Comparison of ENCODE assay signal across 14 cellular contexts in the genomic region with DNA sequence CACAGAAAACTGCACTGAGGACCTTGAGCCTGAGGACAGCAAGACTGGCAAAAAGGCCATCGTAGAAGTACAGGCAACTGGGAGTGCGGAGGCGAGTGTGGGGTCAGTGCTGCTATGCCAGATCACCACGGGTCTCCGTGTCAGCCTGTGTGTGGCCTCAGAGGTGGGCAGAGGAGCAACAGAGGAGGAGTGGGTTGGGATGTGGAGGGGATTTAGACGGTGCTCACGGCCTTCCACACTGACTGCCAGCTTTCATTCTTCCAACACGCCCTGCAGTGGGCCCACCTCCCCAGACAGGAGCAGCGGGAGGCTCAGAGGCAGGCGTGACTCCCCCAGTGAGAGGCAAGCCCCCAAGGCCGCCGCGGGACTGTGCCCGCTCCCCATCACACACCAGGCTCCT. TPM values are rescaled to one million over a fixed set of nuclear protein-coding genes. Genes with fewer than 3 reads are reported as not detected.
DNase-seq lines count a peak whose midpoint lies in the region; ATAC-seq and TF ChIP-seq lines count a peak whose summit lies in the region.
"Had no signal": no experiment of that assay in that cellular context is flagged by ENCODE, and none has a peak within 500 bp of the region (broad histone marks: within the 10 kb centered on the region; RNA-seq: fewer than 3 reads in every experiment).

No MANE protein-coding gene starts in this region.

- no peak overlapping the region for H3K4me2 ChIP-seq in hepatocyte

- H3K9me3 ChIP-seq in left ventricle myocardium inferior (replicated peaks) (no peaks in the 10 kb centered on the region), hepatocyte (ENCODE audit: low read depth) (no peaks in the 10 kb centered on the region)
- H3K9me3 ChIP-seq: left lung had no signal

- H3K27ac ChIP-seq in left ventricle myocardium inferior (replicated peaks) (no peak overlapping the region), hepatocyte (peak overlapping the region; percentile 75)
- H3K27ac ChIP-seq: foreskin keratinocyte had no signal

- DNase-seq in left ventricle myocardium inferior (peak; percentile 2), Right ventricle myocardium superior (no peak), hepatocyte (ENCODE audit: low spot score) (no peak), posterior cingulate gyrus (peak in 6 of 10 donors; percentile 3 to 81 (median 28)), SHP77 treated with DMSO at 0.1 percent for 48 hours (lab: John Stamatoyannopoulos, UW) (no peak), GM13977 (ENCODE audit: low spot score) (no peak), putamen (ENCODE audit: low spot score) (no peak), kidney tubule cell (ENCODE audit: low spot score) (no peak)
- DNase-seq: activated B cell treated with CpG ODN at 0.5 μM for 24 hours; activated CD8-positive, alpha-beta memory T cell treated with anti-CD3 and anti-CD28 coated beads, Interleukin-2, amount 10 ng/mL, durations not matched to agents 7 days and 5 days; foreskin keratinocyte; HFFc6; NCI-H1694 treated with DMSO at 0.1 percent for 48 hours had no signal

- H3K36me3 ChIP-seq in left ventricle myocardium inferior, result no peaks in the 10 kb centered on the region
- H3K36me3 ChIP-seq in hepatocyte (replicated peaks; ENCODE audit: insufficient read depth, low read depth), result no peaks in the 10 kb centered on the region
- H3K36me3 ChIP-seq: left lung had no signal

- no peak overlapping the region for H2AFZ ChIP-seq in hepatocyte

- H3K9me2 ChIP-seq in hepatocyte (replicated peaks; ENCODE audit: insufficient read depth), result no peaks in the 10 kb centered on the region

- TF ChIP-seq CTCF in left ventricle myocardium inferior (IDR thresholded peaks at IDR 0.05; ENCODE audit: borderline replicate concordance) (no peak), hepatocyte (IDR thresholded peaks at IDR 0.05; ENCODE audit: poor library complexity) (no peak), GM13977 (IDR thresholded peaks at IDR 0.05; ENCODE audit: extremely low read depth, insufficient read depth, missing control alignments) (no peak)

- H3K27me3 ChIP-seq in left ventricle myocardium inferior (ENCODE audit: low read depth) (no peaks in the 10 kb centered on the region), hepatocyte (no peaks in the 10 kb centered on the region)
- H3K27me3 ChIP-seq: left lung had no signal

- intact Hi-C loops in left ventricle myocardium inferior (cut with micrococcal nuclease), result no loop called here
- intact Hi-C loops in Right ventricle myocardium superior (cut with DNase I), result no loop called here
- intact Hi-C loops in posterior cingulate gyrus (cut with DNase I), result no loop called here

- in situ Hi-C loops in GM13977 (cut with MboI; ENCODE audit: low pct_unique_long_range_greater_than_20kb, low sequenced_read_pairs, unreplicated experiment), result no loop called here

- no peaks in the 10 kb centered on the region for H4K20me1 ChIP-seq in hepatocyte (ENCODE audit: insufficient read depth, poor library complexity, severe bottlenecking)

- H3K4me3 ChIP-seq in left ventricle myocardium inferior, result no peak overlapping the region
- no peak overlapping the region for H3K4me3 ChIP-seq in hepatocyte
- H3K4me3 ChIP-seq: left lung had no signal

- H3K79me2 ChIP-seq in hepatocyte, result no peaks in the 10 kb centered on the region

- H3K4me1 ChIP-seq in left ventricle myocardium inferior (peaks cover 17% of the 10 kb centered on the region), hepatocyte (ENCODE audit: insufficient read depth) (peaks cover 27% of the 10 kb centered on the region)
- H3K4me1 ChIP-seq: foreskin keratinocyte had no signal

- ATAC-seq in Right ventricle myocardium superior (ENCODE audit: poor library complexity), result no peak
- ATAC-seq: activated CD8-positive, alpha-beta memory T cell treated with anti-CD3 and anti-CD28 coated beads, Interleukin-2, amount 10 ng/mL, durations not matched to agents 7 days and 5 days had no signal

- 83% methylated on average over 14 of the region's 14 CpGs for WGBS in hepatocyte (ENCODE audit: low lambda C conversion rate, missing lambda C conversion rate)

RNA-seq across cellular contexts. Expression of gene ZMIZ1, which starts 17.0 kb away (rescaled TPM):
- total RNA-seq in left ventricle myocardium inferior (55.9 TPM), Right ventricle myocardium superior (44.8 TPM), hepatocyte (16.5 and 30.9 TPM in 2 replicates)
- polyA plus RNA-seq in hepatocyte, result 32.4 and 34.4 TPM in 2 replicates

Comparison
In these comparisons a context has a peak if more than half of its experiments do, and no peak if none do; other contexts are left out.
1. DNase-seq: peak in left ventricle myocardium inferior (single experiment) and posterior cingulate gyrus (6 of 10); none in Right ventricle myocardium superior (single experiment), hepatocyte (single experiment), SHP77 treated with DMSO at 0.1 percent for 48 hours (single experiment), GM13977 (single experiment), putamen (single experiment) and kidney tubule cell (single experiment).